18 cellular contexts compared by ENCODE assay signal in the genomic region with DNA sequence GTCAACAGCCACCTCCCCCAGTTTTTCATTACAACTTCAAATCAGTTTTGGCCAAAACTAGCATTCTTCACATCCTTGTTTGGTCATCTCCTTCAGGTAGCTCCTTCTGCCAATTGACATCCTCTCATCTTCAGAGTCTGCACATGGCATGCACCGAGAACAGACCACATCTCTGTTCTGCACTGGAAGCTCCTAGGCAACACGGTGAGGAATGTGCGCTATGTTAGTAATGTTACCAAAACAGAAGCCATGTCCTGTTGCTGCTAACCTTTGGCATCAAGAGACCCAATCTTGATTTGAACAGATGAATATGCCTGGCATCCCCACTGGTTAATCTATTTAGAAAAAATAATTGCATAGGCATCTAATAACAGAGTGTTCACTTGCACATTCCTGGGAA. TPM values are rescaled to one million over a fixed set of nuclear protein-coding genes. Genes with fewer than 3 reads are reported as not detected.
"Had no signal": no experiment of that assay in that cellular context is flagged by ENCODE, and none has a peak within 500 bp of the region (broad histone marks: within the 10 kb centered on the region; RNA-seq: fewer than 3 reads in every experiment).

No MANE protein-coding gene starts in this region.

- H3K9me3 Mint-ChIP-seq: activated naive CD4-positive, alpha-beta T cell treated with anti-CD3 and anti-CD28 coated beads, Interleukin-2, amount 10 ng/mL, durations not matched to agents 7 days and 5 days; natural killer cell; stimulated activated naive CD8-positive, alpha-beta T cell treated with anti-CD3 and anti-CD28 coated beads, Interleukin-15, amount 100 ng/mL, for 72 hours; T-cell; type B pancreatic cell had no signal

- H3K27ac ChIP-seq: brain microvascular endothelial cell, lower lobe of right lung, right lobe of liver had no signal

- H3K27ac Mint-ChIP-seq: activated naive CD4-positive, alpha-beta T cell treated with anti-CD3 and anti-CD28 coated beads, Interleukin-2, amount 10 ng/mL, durations not matched to agents 7 days and 5 days; T-cell; type B pancreatic cell had no signal

- DNase-seq: activated CD4-positive, alpha-beta T cell treated with anti-CD3 and anti-CD28 coated beads, Interleukin-2, amount 50 U/mL, for 1 hour; activated naive CD4-positive, alpha-beta T cell treated with anti-CD3 and anti-CD28 coated beads, Interleukin-2, amount 10 ng/mL, durations not matched to agents 7 days and 5 days; brain microvascular endothelial cell; heart left ventricle; immature natural killer cell; left colon; lower lobe of right lung; mucosa of descending colon; natural killer cell; nucleus accumbens; right lobe of liver; stimulated activated naive CD8-positive, alpha-beta T cell treated with anti-CD3 and anti-CD28 coated beads, Interleukin-15, amount 100 ng/mL, for 72 hours; T-cell; T1000 had no signal

- H3K9me3 ChIP-seq: heart left ventricle, lower lobe of right lung, mucosa of descending colon, right lobe of liver had no signal

- H3K4me1 ChIP-seq: right lobe of liver had no signal

- H3K4me3 ChIP-seq: heart left ventricle, lower lobe of right lung, mucosa of descending colon, right lobe of liver had no signal

- H3K27me3 Mint-ChIP-seq: activated naive CD4-positive, alpha-beta T cell treated with anti-CD3 and anti-CD28 coated beads, Interleukin-2, amount 10 ng/mL, durations not matched to agents 7 days and 5 days; stimulated activated naive CD8-positive, alpha-beta T cell treated with anti-CD3 and anti-CD28 coated beads, Interleukin-15, amount 100 ng/mL, for 72 hours; T-cell; type B pancreatic cell had no signal

- H3K27me3 ChIP-seq: brain microvascular endothelial cell, heart left ventricle, right lobe of liver had no signal

- H3K4me3 Mint-ChIP-seq: activated naive CD4-positive, alpha-beta T cell treated with anti-CD3 and anti-CD28 coated beads, Interleukin-2, amount 10 ng/mL, durations not matched to agents 7 days and 5 days; immature natural killer cell; natural killer cell; stimulated activated naive CD8-positive, alpha-beta T cell treated with anti-CD3 and anti-CD28 coated beads, Interleukin-15, amount 100 ng/mL, for 72 hours; T-cell; type B pancreatic cell had no signal

- ATAC-seq: activated CD4-positive, CD25-positive, alpha-beta regulatory T cell treated with anti-CD3 and anti-CD28 coated beads, Interleukin-2, amount 50 U/mL, for 24 hours; heart left ventricle; left colon; lower lobe of right lung; mucosa of descending colon; natural killer cell; right lobe of liver; stimulated activated naive CD8-positive, alpha-beta T cell treated with anti-CD3 and anti-CD28 coated beads, Interleukin-15, amount 100 ng/mL, for 72 hours; T-cell had no signal

RNA-seq across cellular contexts. Expression of gene HK3, which starts 5.1 kb away (rescaled TPM):
- total RNA-seq: dermis microvascular lymphatic vessel endothelial cell, epithelial cell of proximal tubule had no signal
